ENCODE assay signal across 13 cellular contexts in the genomic region with DNA sequence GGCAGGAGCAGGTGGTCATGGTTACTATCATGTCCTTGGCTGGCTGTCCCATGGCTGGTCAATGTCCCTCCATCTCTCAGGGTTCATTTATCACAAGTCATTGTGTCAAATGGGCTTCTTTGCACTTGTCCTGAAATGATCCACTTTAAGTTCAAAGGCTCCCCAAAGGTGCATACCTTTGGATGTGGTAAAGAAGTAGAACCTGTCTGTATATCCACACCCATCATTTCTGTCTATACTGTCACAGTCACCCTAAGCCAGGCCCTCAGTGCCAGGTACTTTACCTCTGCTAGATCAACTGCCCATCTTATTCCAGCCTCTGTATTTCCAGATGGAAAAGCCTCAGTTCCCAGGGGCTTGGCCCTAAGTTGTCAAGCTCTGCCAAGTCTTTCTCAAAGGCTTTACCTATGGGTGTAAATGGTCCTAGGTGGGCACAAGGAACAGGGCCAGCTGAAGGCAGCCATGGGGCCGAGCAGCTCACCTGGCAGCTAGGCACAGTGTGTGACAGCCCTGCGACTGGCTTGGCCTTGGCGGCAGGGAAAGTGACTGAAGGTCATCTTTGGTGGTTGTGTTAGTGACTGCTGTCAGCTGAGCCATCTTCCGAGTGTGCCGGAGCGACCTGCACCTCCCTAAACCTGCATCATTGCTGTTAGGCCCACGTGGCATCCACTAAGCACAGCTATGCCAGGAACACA.
DNase-seq lines count a peak whose midpoint lies in the region; ATAC-seq and TF ChIP-seq lines count a peak whose summit lies in the region.
"Had no signal": no experiment of that assay in that cellular context is flagged by ENCODE, and none has a peak within 500 bp of the region (broad histone marks: within the 10 kb centered on the region; RNA-seq: fewer than 3 reads in every experiment).

No MANE protein-coding gene starts in this region.

- no peaks in the 10 kb centered on the region for H3K79me1 ChIP-seq in neuronal stem cell (ENCODE audit: low read depth, low read length)

- H3K4me1 ChIP-seq in neuronal stem cell (ENCODE audit: control insufficient read depth in 2 of 2, insufficient read depth in 1 of 2, low read depth in 1 of 2, low read length in 2 of 2), result peaks cover 0 to 6% of the 10 kb centered on the region in 2 donors
- H3K4me1 ChIP-seq in suprapubic skin, result no peaks in the 10 kb centered on the region

- H3K27me3 Mint-ChIP-seq in activated CD4-positive, alpha-beta T cell treated with anti-CD3 and anti-CD28 coated beads, Interleukin-2, amount 10 ng/mL, durations not matched to agents 7 days and 5 days, result no peaks in the 10 kb centered on the region
- H3K27me3 Mint-ChIP-seq in CD4-positive, alpha-beta T cell, result no peaks in the 10 kb centered on the region

- H4K8ac ChIP-seq in neuronal stem cell (ENCODE audit: low read depth, low read length), result peak overlapping the region; percentile 4

- H3K27ac ChIP-seq in neuronal stem cell (replicated peaks; ENCODE audit: low read length) (no peak overlapping the region), suprapubic skin (no peak overlapping the region)
- H3K27ac ChIP-seq in CD4-positive, alpha-beta T cell (ENCODE audit: low read depth, low read length), result no peak overlapping the region
- H3K27ac ChIP-seq: 22Rv1 had no signal

- no peak overlapping the region for H3K27ac Mint-ChIP-seq in activated CD4-positive, alpha-beta T cell treated with anti-CD3 and anti-CD28 coated beads, Interleukin-2, amount 10 ng/mL, durations not matched to agents 7 days and 5 days
- H3K27ac Mint-ChIP-seq in CD4-positive, alpha-beta T cell, result no peak overlapping the region
- H3K27ac Mint-ChIP-seq: HFFc6 had no signal

- H3K9ac ChIP-seq in neuronal stem cell (ENCODE audit: low read depth, low read length, poor library complexity), result no peak overlapping the region

- POLR2A ChIA-PET in activated CD4-positive, alpha-beta T cell treated with anti-CD3 and anti-CD28 coated beads, Interleukin-2, amount 10 ng/mL, durations not matched to agents 7 days and 5 days (lab: Charles Lee), result interaction anchor here (0.7 kb wide), 1 partner anchor 18 kb away, joined by 3 read pairs; no protein-coding TSS in a partner anchor
- POLR2A ChIA-PET in CD4-positive, alpha-beta T cell (lab: Charles Lee), result no interaction called here

- H2BK15ac ChIP-seq in neuronal stem cell (ENCODE audit: low read length), result no peak overlapping the region

- no peak overlapping the region for H4K91ac ChIP-seq in neuronal stem cell (ENCODE audit: low read depth, low read length, poor library complexity)

- intact Hi-C loops in CD4-positive, alpha-beta T cell (cut with DNase I, micrococcal nuclease), result no loop called here

- H3K18ac ChIP-seq in neuronal stem cell (ENCODE audit: low read length), result peak overlapping the region; percentile 48

- no peak overlapping the region for H2AK5ac ChIP-seq in neuronal stem cell (ENCODE audit: low read depth, low read length)

- no peak overlapping the region for H3K4me3 Mint-ChIP-seq in activated CD4-positive, alpha-beta T cell treated with anti-CD3 and anti-CD28 coated beads, Interleukin-2, amount 10 ng/mL, durations not matched to agents 7 days and 5 days
- H3K4me3 Mint-ChIP-seq in CD4-positive, alpha-beta T cell, result no peak overlapping the region
- H3K4me3 Mint-ChIP-seq: HFFc6 had no signal

- CTCF ChIA-PET in activated CD4-positive, alpha-beta T cell treated with anti-CD3 and anti-CD28 coated beads, Interleukin-2, amount 10 ng/mL, durations not matched to agents 7 days and 5 days (lab: Charles Lee), result no interaction called here
- CTCF ChIA-PET in CD4-positive, alpha-beta T cell (lab: Charles Lee), result no interaction called here

- no peak overlapping the region for H2BK12ac ChIP-seq in neuronal stem cell (ENCODE audit: low read length)

- H3K14ac ChIP-seq in neuronal stem cell (ENCODE audit: low read length), result no peak overlapping the region

- WGBS in neuronal stem cell (ENCODE audit: extremely low coverage in 2 of 2, insufficient read length in 2 of 2, insufficient replicate concordance in 1 of 2), 2 donors, result no CpG with 5 or more reads among the region's 7 CpGs
- 83% methylated on average over 3 of the region's 7 CpGs for WGBS in suprapubic skin

- H3K23ac ChIP-seq in neuronal stem cell (ENCODE audit: low read depth, low read length, poor library complexity), result no peak overlapping the region

- H3K36me3 Mint-ChIP-seq in activated CD4-positive, alpha-beta T cell treated with anti-CD3 and anti-CD28 coated beads, Interleukin-2, amount 10 ng/mL, durations not matched to agents 7 days and 5 days (ENCODE audit: low read depth), result no peaks in the 10 kb centered on the region
- H3K36me3 Mint-ChIP-seq in CD4-positive, alpha-beta T cell (ENCODE audit: low read depth), result no peaks in the 10 kb centered on the region

- TF ChIP-seq CTCF in suprapubic skin (IDR thresholded peaks at IDR 0.05), result no peak
- no peak for TF ChIP-seq CTCF in CD4-positive, alpha-beta T cell (IDR thresholded peaks at IDR 0.05)

- no peak overlapping the region for H3K4me3 ChIP-seq in neuronal stem cell (ENCODE audit: low read length in 2 of 2)
- H3K4me3 ChIP-seq in suprapubic skin, result no peak overlapping the region

- H3K36me3 ChIP-seq in neuronal stem cell (replicated peaks in 1 of 2; ENCODE audit: control insufficient read depth in 2 of 2, insufficient read depth in 2 of 2, low read length in 2 of 2) (no peaks in the 10 kb centered on the region), suprapubic skin (no peaks in the 10 kb centered on the region)

- no peak for ATAC-seq in CD4-positive, alpha-beta T cell (ENCODE audit: poor library complexity)
- ATAC-seq in GM21447 (IDR thresholded peaks at IDR 0.05; ENCODE audit: unreplicated experiment), result no peak

- H2AFZ ChIP-seq in neuronal stem cell (ENCODE audit: low read length), result no peak overlapping the region

- no peaks in the 10 kb centered on the region for H3K9me3 Mint-ChIP-seq in activated CD4-positive, alpha-beta T cell treated with anti-CD3 and anti-CD28 coated beads, Interleukin-2, amount 10 ng/mL, durations not matched to agents 7 days and 5 days
- no peaks in the 10 kb centered on the region for H3K9me3 Mint-ChIP-seq in CD4-positive, alpha-beta T cell
- H3K9me3 Mint-ChIP-seq: HFFc6 had no signal

- H3K9me3 ChIP-seq in neuronal stem cell (replicated peaks in 1 of 2; ENCODE audit: control insufficient read depth in 2 of 2, insufficient read depth in 1 of 2, low read depth in 1 of 2, low read length in 2 of 2) (no peaks in the 10 kb centered on the region), suprapubic skin (no peaks in the 10 kb centered on the region)
- H3K9me3 ChIP-seq in CD4-positive, alpha-beta T cell (ENCODE audit: control insufficient read depth, low read length), result no peaks in the 10 kb centered on the region

- no peak overlapping the region for H2BK120ac ChIP-seq in neuronal stem cell (ENCODE audit: low read depth, low read length)

- TF ChIP-seq POLR2A in suprapubic skin (IDR thresholded peaks at IDR 0.05), result no peak

- peak; percentile 39 for DNase-seq in activated effector memory CD4-positive, alpha-beta T cell treated with anti-CD3 and anti-CD28 coated beads, Interleukin-2, amount 50 U/mL, for 16 hours
- DNase-seq in activated effector memory CD4-positive, alpha-beta T cell treated with Interleukin-2 at 50 U/mL for 16 hours, result no peak
- DNase-seq in islet precursor cell, result peak; percentile 31
- no peak for DNase-seq in neuronal stem cell (ENCODE audit: low spot score)
- DNase-seq in suprapubic skin (ENCODE audit: low spot score in 2 of 2), result peak; percentile 25 to 69
- DNase-seq in activated CD4-positive, alpha-beta T cell treated with anti-CD3 and anti-CD28 coated beads, Interleukin-2, amount 10 ng/mL, durations not matched to agents 7 days and 5 days, result no peak
- DNase-seq in CD4-positive, alpha-beta T cell, result no peak
- DNase-seq: Calu3, DMS 273 treated with DMSO at 0.1 percent for 48 hours, HCEC 1CT, HFFc6 had no signal

- no peak overlapping the region for H3K4me2 ChIP-seq in neuronal stem cell (ENCODE audit: insufficient read depth, low read length, poor library complexity, severe bottlenecking)

- H3K4ac ChIP-seq in neuronal stem cell (ENCODE audit: low read length), result no peak overlapping the region

- no peak overlapping the region for H2BK5ac ChIP-seq in neuronal stem cell (ENCODE audit: low read length)

- H3K27me3 ChIP-seq in neuronal stem cell (ENCODE audit: control insufficient read depth in 3 of 3, insufficient read depth in 3 of 3, low read depth in 1 of 3, low read length in 3 of 3), result no peaks in the 10 kb centered on the region
- H3K27me3 ChIP-seq in suprapubic skin, result peaks cover 4% of the 10 kb centered on the region
- no peaks in the 10 kb centered on the region for H3K27me3 ChIP-seq in CD4-positive, alpha-beta T cell (ENCODE audit: control insufficient read depth, insufficient read depth, low read length)

- TF ChIP-seq EP300 in suprapubic skin (IDR thresholded peaks at IDR 0.05), result no peak

- no peaks in the 10 kb centered on the region for H3K4me1 Mint-ChIP-seq in activated CD4-positive, alpha-beta T cell treated with anti-CD3 and anti-CD28 coated beads, Interleukin-2, amount 10 ng/mL, durations not matched to agents 7 days and 5 days
- no peaks in the 10 kb centered on the region for H3K4me1 Mint-ChIP-seq in CD4-positive, alpha-beta T cell (ENCODE audit: low read depth)

Comparison
In these comparisons a context has a peak if more than half of its experiments do, and no peak if none do; other contexts are left out.
1. DNase-seq: peak in activated effector memory CD4-positive, alpha-beta T cell treated with anti-CD3 and anti-CD28 coated beads, Interleukin-2, amount 50 U/mL, for 16 hours (single experiment), islet precursor cell (single experiment) and suprapubic skin (2 of 2); none in activated effector memory CD4-positive, alpha-beta T cell treated with Interleukin-2 at 50 U/mL for 16 hours (single experiment), neuronal stem cell (single experiment), activated CD4-positive, alpha-beta T cell treated with anti-CD3 and anti-CD28 coated beads, Interleukin-2, amount 10 ng/mL, durations not matched to agents 7 days and 5 days (single experiment) and CD4-positive, alpha-beta T cell (0 of 10).